Comparison of ENCODE assay signal across 14 cellular contexts in genomic region chrX:19972984-19973383, GRCh38. TPM values are rescaled to one million over a fixed set of nuclear protein-coding genes. Genes with fewer than 3 reads are reported as not detected.
DNase-seq lines count a peak whose midpoint lies in the region; ATAC-seq, FAIRE-seq and TF ChIP-seq lines count a peak whose summit lies in the region.
"Had no signal": no experiment of that assay in that cellular context is flagged by ENCODE, and none has a peak within 500 bp of the region (broad histone marks: within the 10 kb centered on the region; RNA-seq: fewer than 3 reads in every experiment).

No MANE protein-coding gene starts in this region.

- no peaks in the 10 kb centered on the region for H3K9me3 Mint-ChIP-seq in activated T-helper 17 cell treated with anti-CD3 and anti-CD28 coated beads, Interleukin-2, amount 50 U/mL, for 72 hours
- H3K9me3 Mint-ChIP-seq in stimulated activated effector memory CD8-positive, alpha-beta T cell treated with anti-CD3 and anti-CD28 coated beads, Interleukin-12 subunit alpha, Interleukin-12 subunit beta, amount 100 ng/mL, for 72 hours, result no peaks in the 10 kb centered on the region
- no peaks in the 10 kb centered on the region for H3K9me3 Mint-ChIP-seq in stimulated activated memory B cell treated with anti-CD40 and anti-IgM and Interleukin-4, amounts not matched to agents 10 μg/mL and 1 μg/mL and 100 μg/mL, for 72 hours
- H3K9me3 Mint-ChIP-seq: CD8-positive, alpha-beta T cell had no signal

- H3K4me2 ChIP-seq in HepG2 (ENCODE audit: low read depth, low read length), result no peak overlapping the region
- H3K4me2 ChIP-seq: GM23338 had no signal

- DNase-seq in HepG2 (ENCODE audit: low spot score) (no peak), right lobe of liver (no peak), GM12892 (ENCODE audit: insufficient read length) (no peak)
- no peak for DNase-seq in stimulated activated effector memory CD8-positive, alpha-beta T cell treated with anti-CD3 and anti-CD28 coated beads, Interleukin-12 subunit alpha, Interleukin-12 subunit beta, amount 100 ng/mL, for 72 hours (ENCODE audit: low spot score in 2 of 2)
- DNase-seq: CD8-positive, alpha-beta T cell; COR-L47; DND-41; GDM1; H7 had no signal

- in situ Hi-C loops in HepG2 (cut with HindIII; ENCODE audit: extremely low pct_ligation_motif_present, low pct_unique_long_range_greater_than_20kb), result no loop called here

- no peaks in the 10 kb centered on the region for H3K27me3 Mint-ChIP-seq in activated T-helper 17 cell treated with anti-CD3 and anti-CD28 coated beads, Interleukin-2, amount 50 U/mL, for 72 hours
- no peaks in the 10 kb centered on the region for H3K27me3 Mint-ChIP-seq in stimulated activated memory B cell treated with anti-CD40 and anti-IgM and Interleukin-4, amounts not matched to agents 10 μg/mL and 1 μg/mL and 100 μg/mL, for 72 hours

- H3K27me3 ChIP-seq in HepG2 (ENCODE audit: control insufficient read depth in 1 of 2, insufficient read depth in 2 of 2, low read length in 2 of 2) (no peaks in the 10 kb centered on the region), right lobe of liver (no peaks in the 10 kb centered on the region)

- intact Hi-C loops in HepG2 (cut with micrococcal nuclease; ENCODE audit: unreplicated experiment), result no loop called here
- intact Hi-C loops in right lobe of liver (cut with DNase I), result no loop called here

- peaks cover 13% of the 10 kb centered on the region for H3K4me1 Mint-ChIP-seq in activated T-helper 17 cell treated with anti-CD3 and anti-CD28 coated beads, Interleukin-2, amount 50 U/mL, for 72 hours
- peaks cover 17% of the 10 kb centered on the region for H3K4me1 Mint-ChIP-seq in stimulated activated effector memory CD8-positive, alpha-beta T cell treated with anti-CD3 and anti-CD28 coated beads, Interleukin-12 subunit alpha, Interleukin-12 subunit beta, amount 100 ng/mL, for 72 hours
- peaks cover 22% of the 10 kb centered on the region for H3K4me1 Mint-ChIP-seq in stimulated activated memory B cell treated with anti-CD40 and anti-IgM and Interleukin-4, amounts not matched to agents 10 μg/mL and 1 μg/mL and 100 μg/mL, for 72 hours

- H4K20me1 ChIP-seq in HepG2 (ENCODE audit: insufficient read depth, low read length), result no peaks in the 10 kb centered on the region

- no peaks in the 10 kb centered on the region for H3K9me3 ChIP-seq in HepG2 (ENCODE audit: low read length)
- H3K9me3 ChIP-seq in right lobe of liver, result no peaks in the 10 kb centered on the region

- no peak overlapping the region for H2AFZ ChIP-seq in HepG2 (ENCODE audit: low read length)
- H2AFZ ChIP-seq: GM23338 had no signal

- H3K4me3 Mint-ChIP-seq in activated T-helper 17 cell treated with anti-CD3 and anti-CD28 coated beads, Interleukin-2, amount 50 U/mL, for 72 hours, result no peak overlapping the region
- H3K4me3 Mint-ChIP-seq in stimulated activated effector memory CD8-positive, alpha-beta T cell treated with anti-CD3 and anti-CD28 coated beads, Interleukin-12 subunit alpha, Interleukin-12 subunit beta, amount 100 ng/mL, for 72 hours, result no peak overlapping the region
- no peak overlapping the region for H3K4me3 Mint-ChIP-seq in stimulated activated memory B cell treated with anti-CD40 and anti-IgM and Interleukin-4, amounts not matched to agents 10 μg/mL and 1 μg/mL and 100 μg/mL, for 72 hours
- H3K4me3 Mint-ChIP-seq: CD14-positive monocyte; CD8-positive, alpha-beta T cell; GM23338 had no signal

- peaks cover 2% of the 10 kb centered on the region for H3K79me2 ChIP-seq in HepG2 (ENCODE audit: insufficient read depth, low read length)

- no peak for TF ChIP-seq POLR2A in HepG2 (IDR thresholded peaks at IDR 0.05; ENCODE audit: insufficient read depth in 1 of 2, low read depth in 2 of 2, low read length in 2 of 2)
- TF ChIP-seq POLR2A in right lobe of liver (IDR thresholded peaks at IDR 0.05), result no peak
- no peak for TF ChIP-seq POLR2A in GM12892 (IDR thresholded peaks at IDR 0.05; ENCODE audit: low read depth, low read length)

- H3K36me3 ChIP-seq in HepG2 (replicated peaks in 1 of 2; ENCODE audit: control insufficient read depth in 1 of 2, insufficient read depth in 2 of 2, low read length in 2 of 2) (no peaks in the 10 kb centered on the region), right lobe of liver (no peaks in the 10 kb centered on the region)

- no peak for TF ChIP-seq CTCF in HepG2 (CRISPR knock-in tag; IDR thresholded peaks at IDR 0.05)
- no peak for TF ChIP-seq CTCF in right lobe of liver (IDR thresholded peaks at IDR 0.05)

- BruUV-seq in HepG2 (replicated peaks; lab: Mats Ljungman, UMichigan), result no TSS peak

- CTCF ChIA-PET in HepG2 (lab: Yijun Ruan, JAX; ENCODE audit: low intra/inter-chr PET ratio, low total read pairs), result no interaction called here

- peaks cover 8% of the 10 kb centered on the region for H3K36me3 Mint-ChIP-seq in activated T-helper 17 cell treated with anti-CD3 and anti-CD28 coated beads, Interleukin-2, amount 50 U/mL, for 72 hours (ENCODE audit: low read depth)
- peaks cover 9% of the 10 kb centered on the region for H3K36me3 Mint-ChIP-seq in stimulated activated effector memory CD8-positive, alpha-beta T cell treated with anti-CD3 and anti-CD28 coated beads, Interleukin-12 subunit alpha, Interleukin-12 subunit beta, amount 100 ng/mL, for 72 hours
- H3K36me3 Mint-ChIP-seq in stimulated activated memory B cell treated with anti-CD40 and anti-IgM and Interleukin-4, amounts not matched to agents 10 μg/mL and 1 μg/mL and 100 μg/mL, for 72 hours, result peaks cover 28% of the 10 kb centered on the region

- H3K4me1 ChIP-seq in HepG2 (ENCODE audit: insufficient read depth, low read length) (0 out of 2 replicates have a peak, but pooled peaks cover 6% of the 10 kb centered on the region), right lobe of liver (no peaks in the 10 kb centered on the region)

- H3K9ac ChIP-seq in HepG2 (ENCODE audit: insufficient read depth, low read depth, low read length), result no peak overlapping the region

- no peak for TF ChIP-seq RAD21 in HepG2 (CRISPR knock-in tag; IDR thresholded peaks at IDR 0.05)

- POLR2A ChIA-PET in HepG2 (lab: Yijun Ruan, JAX), result no interaction called here

- no peak for TF ChIP-seq EP300 in HepG2 (IDR thresholded peaks at IDR 0.05; ENCODE audit: low read depth in 2 of 2, low read length in 2 of 2)
- TF ChIP-seq EP300 in HepG2 (CRISPR knock-in tag; IDR thresholded peaks at IDR 0.05; ENCODE audit: borderline replicate concordance), result no peak

- peak overlapping the region; percentile 43 for H3K27ac Mint-ChIP-seq in activated T-helper 17 cell treated with anti-CD3 and anti-CD28 coated beads, Interleukin-2, amount 50 U/mL, for 72 hours
- H3K27ac Mint-ChIP-seq in stimulated activated effector memory CD8-positive, alpha-beta T cell treated with anti-CD3 and anti-CD28 coated beads, Interleukin-12 subunit alpha, Interleukin-12 subunit beta, amount 100 ng/mL, for 72 hours, result no peak overlapping the region
- H3K27ac Mint-ChIP-seq in stimulated activated memory B cell treated with anti-CD40 and anti-IgM and Interleukin-4, amounts not matched to agents 10 μg/mL and 1 μg/mL and 100 μg/mL, for 72 hours, result no peak overlapping the region
- H3K27ac Mint-ChIP-seq: CD14-positive monocyte; CD8-positive, alpha-beta T cell; GM23338 had no signal

- no peak for ATAC-seq in HepG2
- ATAC-seq in right lobe of liver, result no peak
- ATAC-seq in activated T-helper 17 cell treated with anti-CD3 and anti-CD28 coated beads, Interleukin-2, amount 50 U/mL, for 72 hours (replicated peaks), result peak; percentile 64
- ATAC-seq in stimulated activated effector memory CD8-positive, alpha-beta T cell treated with anti-CD3 and anti-CD28 coated beads, Interleukin-12 subunit alpha, Interleukin-12 subunit beta, amount 100 ng/mL, for 72 hours, result peak; percentile 57
- no peak for ATAC-seq in stimulated activated memory B cell treated with anti-CD40 and anti-IgM and Interleukin-4, amounts not matched to agents 10 μg/mL and 1 μg/mL and 100 μg/mL, for 72 hours
- no peak for ATAC-seq in GM19351 (IDR thresholded peaks at IDR 0.05; ENCODE audit: unreplicated experiment)
- ATAC-seq: CD8-positive, alpha-beta T cell; GM23338 had no signal

- FAIRE-seq in HepG2 (lab: Jason Lieb, UNC) (peak; percentile 49), GM12892 (lab: Jason Lieb, UNC) (peak; percentile 46)

- H3K27ac ChIP-seq in HepG2 (ENCODE audit: extremely low read length, insufficient read depth, low read length) (no peak overlapping the region), right lobe of liver (no peak overlapping the region)

- H3K4me3 ChIP-seq in HepG2 (replicated peaks in 1 of 3; ENCODE audit: insufficient read depth in 1 of 3, low read depth in 2 of 3, low read length in 3 of 3) (no peak overlapping the region), right lobe of liver (no peak overlapping the region)
- H3K4me3 ChIP-seq: GM23338 had no signal

TF ChIP-seq in HepG2, 621 proteins besides CTCF, POLR2A, EP300 and RAD21 (continues in another document):
- no peak for TF ChIP-seq ELF1 (CRISPR knock-in tag; IDR thresholded peaks at IDR 0.05)
- no peak for TF ChIP-seq HNRNPH1 (optimal IDR thresholded peaks at IDR 0.05; ENCODE audit: low read depth, low read length)
- no peak for TF ChIP-seq FOSL2 (CRISPR knock-in tag; IDR thresholded peaks at IDR 0.05)

RNA-seq across cellular contexts. Expression of gene BCLAF3, which starts 17.9 kb away (rescaled TPM):
- 2.3 and 2.7 TPM in 2 replicates for total RNA-seq in HepG2 (2016; rRNA removed; fragmentation: Illumina TruSeq; extraction: Trizol)
- total RNA-seq in HepG2 (2016; cell fraction: cytosol; rRNA removed; fragmentation: Illumina TruSeq; extraction: Trizol; ENCODE audit: low read depth), result 3.1 and 4.1 TPM in 2 replicates
- 2.8 and 3.1 TPM in 2 replicates for total RNA-seq in HepG2 (2016; cell fraction: insoluble cytoplasmic fraction; rRNA removed; fragmentation: Illumina TruSeq; extraction: Trizol)
- 3.1 and 4.3 TPM in 2 replicates for total RNA-seq in HepG2 (2016; cell fraction: membrane; rRNA removed; fragmentation: Illumina TruSeq; extraction: Trizol)
- total RNA-seq in HepG2 (2016; cell fraction: nucleus; rRNA removed; fragmentation: Illumina TruSeq; extraction: Trizol), result 4.7 and 6.2 TPM in 2 replicates
- 1.5 and 1.8 TPM in 2 replicates for polyA plus RNA-seq in HepG2 (2011; rRNA removed)
- polyA plus RNA-seq in HepG2 (2011; cell fraction: cytosol; rRNA removed), result 0.21 and 0.42 TPM in 2 replicates
- 2.6 and 4.6 TPM in 2 replicates for polyA plus RNA-seq in HepG2 (2011; cell fraction: nucleus; rRNA removed)
- polyA plus RNA-seq in HepG2 (2012), result 2.2 and 2.5 TPM in 2 replicates
- 0.17 and 0.46 TPM in 2 replicates for polyA plus RNA-seq in HepG2 (2016; cell fraction: cytosol; fragmentation: Illumina TruSeq; extraction: Trizol; ENCODE audit: low read depth)
- 3.1 and 4.5 TPM in 2 replicates for polyA plus RNA-seq in HepG2 (2016; cell fraction: insoluble cytoplasmic fraction; fragmentation: Illumina TruSeq; extraction: Trizol; ENCODE audit: low read depth)
- 0.37 and 1.1 TPM in 2 replicates for polyA plus RNA-seq in HepG2 (2016; cell fraction: membrane; fragmentation: Illumina TruSeq; extraction: Trizol; ENCODE audit: low read depth)
- 9.1 and 10.0 TPM in 2 replicates for polyA plus RNA-seq in HepG2 (2016; cell fraction: nucleus; fragmentation: Illumina TruSeq; extraction: Trizol; ENCODE audit: insufficient read depth, low read depth)
- 0.30 and 0.84 TPM in 2 replicates for polyA minus RNA-seq in HepG2 (2011; rRNA and poly(A)+ RNA removed; ENCODE audit: low replicate concordance)
- polyA minus RNA-seq in HepG2 (2011; cell fraction: cytosol; rRNA and poly(A)+ RNA removed), result 0.89 and 1.1 TPM in 2 replicates
- 7.9 and 9.9 TPM in 2 replicates for polyA minus RNA-seq in HepG2 (2011; cell fraction: nucleus; rRNA and poly(A)+ RNA removed)
- 1 to 10 TPM; 2.1 to 4.1 (median 3.0) TPM for total RNA-seq in right lobe of liver
- 3.3 TPM for polyA plus RNA-seq in GM12892 (2012; ENCODE audit: missing spikeins)
- total RNA-seq in activated T-helper 17 cell treated with anti-CD3 and anti-CD28 coated beads, Interleukin-2, amount 50 U/mL, for 72 hours, result 1 to 10 TPM; 3.0 to 4.7 TPM

Comparison
In these comparisons a context has a peak if more than half of its experiments do, and no peak if none do; other contexts are left out.
1. ATAC-seq: peak in activated T-helper 17 cell treated with anti-CD3 and anti-CD28 coated beads, Interleukin-2, amount 50 U/mL, for 72 hours (single experiment) and stimulated activated effector memory CD8-positive, alpha-beta T cell treated with anti-CD3 and anti-CD28 coated beads, Interleukin-12 subunit alpha, Interleukin-12 subunit beta, amount 100 ng/mL, for 72 hours (single experiment); none in HepG2 (single experiment), right lobe of liver (0 of 4), stimulated activated memory B cell treated with anti-CD40 and anti-IgM and Interleukin-4, amounts not matched to agents 10 μg/mL and 1 μg/mL and 100 μg/mL, for 72 hours (single experiment) and GM19351 (single experiment).